ENCODE assay signal across 32 cellular contexts in genomic region chr12:8452036-8452435, GRCh38. TPM values are rescaled to one million over a fixed set of nuclear protein-coding genes. Genes with fewer than 3 reads are reported as not detected.
"Had no signal": no experiment of that assay in that cellular context is flagged by ENCODE, and none has a peak within 500 bp of the region (broad histone marks: within the 10 kb centered on the region; RNA-seq: fewer than 3 reads in every experiment).

No MANE protein-coding gene starts in this region.

- H3K36me3 ChIP-seq: adrenal gland, brain microvascular endothelial cell, breast epithelium had no signal

- H3K27me3 ChIP-seq: adrenal gland, body of pancreas, brain microvascular endothelial cell, breast epithelium had no signal

- H3K9me3 ChIP-seq: adrenal gland, body of pancreas, breast epithelium had no signal

- ATAC-seq: activated CD8-positive, alpha-beta T cell treated with anti-CD3 and anti-CD28 coated beads for 36 hours; activated T-cell treated with anti-CD3 and anti-CD28 coated beads, Interleukin-2, amount 50 U/mL, for 4 hours; body of pancreas had no signal

- H3K4me1 ChIP-seq: adrenal gland, body of pancreas, breast epithelium had no signal

- H3K27ac ChIP-seq: adrenal gland, body of pancreas, brain microvascular endothelial cell, breast epithelium, VCaP had no signal

- H3K4me3 ChIP-seq: adrenal gland, body of pancreas, breast epithelium had no signal

- DNase-seq: activated B cell treated with CpG ODN at 0.5 μM for 24 hours; activated CD4-positive, alpha-beta memory T cell treated with anti-CD3 and anti-CD28 coated beads for 36 hours; activated CD4-positive, alpha-beta T cell treated with anti-CD3 and anti-CD28 coated beads for 4 hours; activated CD4-positive, alpha-beta T cell treated with anti-CD3 and anti-CD28 coated beads, Interleukin-2, amount 10 ng/mL, durations not matched to agents 24 days and 14 days; activated CD4-positive, alpha-beta T cell treated with anti-CD3 and anti-CD28 coated beads, Interleukin-2, amount 50 U/mL, for 1 hour; activated CD4-positive, alpha-beta T cell treated with anti-CD3 and anti-CD28 coated beads, Interleukin-2, amount 50 U/mL, for 4 hours; activated CD4-positive, CD25-positive, alpha-beta regulatory T cell treated with anti-CD3 and anti-CD28 coated beads, Interleukin-2, amount 50 U/mL, for 72 hours; activated CD8-positive, alpha-beta memory T cell treated with anti-CD3 and anti-CD28 coated beads, Interleukin-2, amount 50 U/mL, for 4 hours; activated CD8-positive, alpha-beta T cell treated with anti-CD3 and anti-CD28 coated beads for 36 hours; activated effector memory CD4-positive, alpha-beta T cell treated with Interleukin-2 at 50 U/mL for 16 hours; activated gamma-delta T cell; activated naive CD4-positive, alpha-beta T cell treated with anti-CD3 and anti-CD28 coated beads, Interleukin-2, amount 10 ng/mL, durations not matched to agents 7 days and 5 days; activated naive CD4-positive, alpha-beta T cell treated with Interleukin-2 at 50 U/mL for 16 hours; activated naive CD8-positive, alpha-beta T cell treated with anti-CD3 and anti-CD28 coated beads, Interleukin-2, amount 10 ng/mL, durations not matched to agents 7 days and 5 days; activated T-cell treated with anti-CD3 and anti-CD28 coated beads for 4 hours; activated T-cell treated with anti-CD3 and anti-CD28 coated beads, Interleukin-2, amount 50 U/mL, for 1 hour; activated T-cell treated with anti-CD3 and anti-CD28 coated beads, Interleukin-2, amount 50 U/mL, for 4 hours; adrenal gland; amniotic stem cell; body of pancreas; brain microvascular endothelial cell; central memory CD4-positive, alpha-beta T cell; T-helper 2 cell; T-helper 9 cell had no signal

RNA-seq across cellular contexts. Expression of gene CLEC6A, which starts 3.7 kb away (rescaled TPM):
- total RNA-seq: activated B cell treated with CpG ODN at 0.5 μM for 24 hours; activated CD4-positive, alpha-beta memory T cell treated with anti-CD3 and anti-CD28 coated beads for 36 hours; activated CD4-positive, alpha-beta T cell treated with anti-CD3 and anti-CD28 coated beads, Interleukin-2, amount 10 ng/mL, durations not matched to agents 24 days and 14 days; activated CD8-positive, alpha-beta memory T cell treated with anti-CD3 and anti-CD28 coated beads for 36 hours; activated CD8-positive, alpha-beta T cell treated with anti-CD3 and anti-CD28 coated beads for 36 hours; activated naive CD8-positive, alpha-beta T cell treated with anti-CD3 and anti-CD28 coated beads, Interleukin-2, amount 10 ng/mL, durations not matched to agents 7 days and 5 days; activated T-cell treated with anti-CD3 and anti-CD28 coated beads, Interleukin-2, amount 50 U/mL, for 4 hours; activated T-helper 2 cell treated with anti-CD3 and anti-CD28 coated beads, Interferon-gamma antibody, Interleukin-2, Interleukin-4, amounts not matched to agents 10 μg/mL and 5 μg/mL and 100 μg/mL, durations not matched to agents 14 hours and 24 hours and 36 hours; adrenal gland; aorta; astrocyte; body of pancreas; breast epithelium; cardiac septum; cerebellum had no signal
